Comparison of ENCODE assay signal across 8 cellular contexts in genomic region chr11:110711448-110711775, GRCh38. TPM values are rescaled to one million over a fixed set of nuclear protein-coding genes. Genes with fewer than 3 reads are reported as not detected.
DNase-seq lines count a peak whose midpoint lies in the region; ATAC-seq and TF ChIP-seq lines count a peak whose summit lies in the region.

No MANE protein-coding gene starts in this region.

- H3K79me1 ChIP-seq in neuronal stem cell (ENCODE audit: low read depth, low read length) = no peaks in the 10 kb centered on the region

- H3K4me3 ChIP-seq in BLaER1 = peak overlapping the region; percentile 73
- H3K4me3 ChIP-seq in LNCaP clone FGC (ENCODE audit: low read depth, low read length) = peak overlapping the region; percentile 56
- H3K4me3 ChIP-seq in endodermal cell (ENCODE audit: low read length) = peak overlapping the region; percentile 82
- peak overlapping the region; percentile 45 to 84 for H3K4me3 ChIP-seq in neuronal stem cell (ENCODE audit: low read length in 2 of 2)

- H3K9me3 ChIP-seq in BLaER1 = no peaks in the 10 kb centered on the region
- no peaks in the 10 kb centered on the region for H3K9me3 ChIP-seq in endodermal cell (ENCODE audit: control insufficient read depth, low read length)
- no peaks in the 10 kb centered on the region for H3K9me3 ChIP-seq in neuronal stem cell (replicated peaks in 1 of 2; ENCODE audit: control insufficient read depth in 2 of 2, insufficient read depth in 1 of 2, low read depth in 1 of 2, low read length in 2 of 2)

- no peak overlapping the region for H3K23ac ChIP-seq in neuronal stem cell (ENCODE audit: low read depth, low read length, poor library complexity)

- H2BK120ac ChIP-seq in neuronal stem cell (ENCODE audit: low read depth, low read length) = no peak overlapping the region

- H4K20me1 ChIP-seq in BLaER1 = no peaks in the 10 kb centered on the region

- H2BK15ac ChIP-seq in neuronal stem cell (ENCODE audit: low read length) = no peak overlapping the region

- no peak overlapping the region for H2AK5ac ChIP-seq in neuronal stem cell (ENCODE audit: low read depth, low read length)

- DNase-seq in LNCaP clone FGC (ENCODE audit: low read depth) = no peak
- no peak for DNase-seq in endodermal cell
- DNase-seq in neuronal stem cell (ENCODE audit: low spot score) = no peak
- DNase-seq in stimulated activated naive CD4-positive, alpha-beta T cell (lab: John Stamatoyannopoulos, UW) = no peak
- DNase-seq in retina = no peak

- ATAC-seq in HG03354 (IDR thresholded peaks at IDR 0.05; ENCODE audit: poor library complexity, severe bottlenecking, unreplicated experiment) (no peak), GM18858 (IDR thresholded peaks at IDR 0.05; ENCODE audit: unreplicated experiment) (no peak)

- H3K4me3 Mint-ChIP-seq in endodermal cell = peak overlapping the region; percentile 59

- WGBS in endodermal cell (ENCODE audit: insufficient coverage in 1 of 2, insufficient read length in 1 of 2), 2 experiments = 2% methylated on average over 9 to 24 of the region's 24 CpGs
- WGBS in neuronal stem cell (ENCODE audit: extremely low coverage in 2 of 2, insufficient read length in 2 of 2, insufficient replicate concordance in 1 of 2), 2 donors = no CpG with 5 or more reads among the region's 24 CpGs

- no peak overlapping the region for H2BK12ac ChIP-seq in neuronal stem cell (ENCODE audit: low read length)

- no peak overlapping the region for H4K91ac ChIP-seq in neuronal stem cell (ENCODE audit: low read depth, low read length, poor library complexity)

- no peak overlapping the region; the same call in 1 of the 2 replicates for H3K27ac ChIP-seq in BLaER1
- no peak overlapping the region for H3K27ac ChIP-seq in endodermal cell (ENCODE audit: low read depth, low read length)
- H3K27ac ChIP-seq in neuronal stem cell (replicated peaks; ENCODE audit: low read length) = no peak overlapping the region

- H4K8ac ChIP-seq in neuronal stem cell (ENCODE audit: low read depth, low read length) = no peak overlapping the region

- H3K9ac ChIP-seq in BLaER1 (peak overlapping the region; percentile 59; the same call in 1 of the 2 replicates), endodermal cell (ENCODE audit: extremely low read depth, low read length, poor library complexity, severe bottlenecking) (no peak overlapping the region), neuronal stem cell (ENCODE audit: low read depth, low read length, poor library complexity) (peak overlapping the region; percentile 85)

- H3K27ac Mint-ChIP-seq in endodermal cell = no peak overlapping the region

- H3K27me3 Mint-ChIP-seq in endodermal cell (ENCODE audit: insufficient read depth) = peaks cover 63% of the 10 kb centered on the region

- no peak overlapping the region for H2BK5ac ChIP-seq in neuronal stem cell (ENCODE audit: low read length)

- H3K36me3 ChIP-seq in BLaER1 (no peaks in the 10 kb centered on the region), endodermal cell (ENCODE audit: control insufficient read depth, insufficient read depth, low read length) (no peaks in the 10 kb centered on the region), neuronal stem cell (replicated peaks in 1 of 2; ENCODE audit: control insufficient read depth in 2 of 2, insufficient read depth in 2 of 2, low read length in 2 of 2) (no peaks in the 10 kb centered on the region)

- H3K27me3 ChIP-seq in BLaER1 (peaks cover 52% of the 10 kb centered on the region), endodermal cell (ENCODE audit: control insufficient read depth, insufficient read depth, low read length, poor library complexity, severe bottlenecking) (peaks cover 85% of the 10 kb centered on the region), neuronal stem cell (ENCODE audit: control insufficient read depth in 3 of 3, insufficient read depth in 3 of 3, low read depth in 1 of 3, low read length in 3 of 3) (peaks cover 4 to 75% (median 50%) of the 10 kb centered on the region in 3 experiments)

- H3K9me3 Mint-ChIP-seq in endodermal cell = no peaks in the 10 kb centered on the region

- H3K4me1 Mint-ChIP-seq in endodermal cell = peaks cover 8% of the 10 kb centered on the region

- no peaks in the 10 kb centered on the region for H3K36me3 Mint-ChIP-seq in endodermal cell (ENCODE audit: low read depth)

- H3K4me1 ChIP-seq in BLaER1 = peaks cover 21% of the 10 kb centered on the region
- H3K4me1 ChIP-seq in endodermal cell (ENCODE audit: control insufficient read depth, insufficient read depth, low read length) = peaks cover 6% of the 10 kb centered on the region
- peaks cover 2 to 6% of the 10 kb centered on the region in 2 donors for H3K4me1 ChIP-seq in neuronal stem cell (ENCODE audit: control insufficient read depth in 2 of 2, insufficient read depth in 1 of 2, low read depth in 1 of 2, low read length in 2 of 2)

- no peak overlapping the region for H3K4ac ChIP-seq in neuronal stem cell (ENCODE audit: low read length)

- H3K4me2 ChIP-seq in BLaER1 (peak overlapping the region; percentile 98), neuronal stem cell (ENCODE audit: insufficient read depth, low read length, poor library complexity, severe bottlenecking) (peak overlapping the region; percentile 89)

- TF ChIP-seq CTCF in LNCaP clone FGC (IDR thresholded peaks at IDR 0.05; ENCODE audit: control insufficient read depth, extremely low read depth, insufficient read depth) = no peak
- no peak for TF ChIP-seq CTCF in endodermal cell (conservative IDR thresholded peaks at IDR 0.05)

- peak overlapping the region; percentile 96 for H2AFZ ChIP-seq in neuronal stem cell (ENCODE audit: low read length)

- H3K14ac ChIP-seq in neuronal stem cell (ENCODE audit: low read length) = peak overlapping the region; percentile 2

- H3K18ac ChIP-seq in neuronal stem cell (ENCODE audit: low read length) = peak overlapping the region; percentile 72

RNA-seq across cellular contexts. Expression of gene ARHGAP20, which starts 0.8 kb away (rescaled TPM):
- total RNA-seq in endodermal cell = under 1 TPM; 0.15 to 0.27 TPM
- polyA plus RNA-seq in endodermal cell (2013, experiment 1 of 2) = 0.21 TPM
- 0.21 TPM for polyA plus RNA-seq in endodermal cell (2013, experiment 2 of 2)
- 0.01 TPM for polyA plus RNA-seq in neuronal stem cell (2013, experiment 1 of 2)
- polyA plus RNA-seq in neuronal stem cell (2013, experiment 2 of 2) = 0.03 TPM
